ENCODE assay signal across 20 cellular contexts in the genomic region with DNA sequence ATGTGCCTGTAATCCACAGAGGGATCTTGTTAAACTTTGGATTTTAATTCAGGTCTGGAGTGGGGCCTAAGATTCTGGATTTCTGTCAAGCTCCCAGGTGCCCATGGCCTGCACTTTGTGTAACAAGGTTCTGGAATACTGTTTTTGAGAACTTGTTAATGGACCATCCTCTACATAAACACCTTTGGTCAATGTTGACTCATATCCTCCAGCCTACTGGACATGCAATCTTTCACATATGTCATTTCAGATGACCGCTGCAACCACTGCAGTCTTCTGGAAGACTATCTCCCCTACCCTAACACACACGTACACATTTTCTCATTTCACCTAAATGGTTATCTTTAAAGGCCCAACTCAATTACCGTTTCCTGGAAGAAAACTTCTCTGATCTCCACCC.
A peak's percentile ranks its signal among the peaks of the same experiment; 100 is the strongest.
DNase-seq lines count a peak whose midpoint lies in the region; ATAC-seq and TF ChIP-seq lines count a peak whose summit lies in the region.
"Had no signal": no experiment of that assay in that cellular context is flagged by ENCODE, and none has a peak within 500 bp of the region (broad histone marks: within the 10 kb centered on the region; RNA-seq: fewer than 3 reads in every experiment).

No MANE protein-coding gene starts in this region.

- no peaks in the 10 kb centered on the region for H3K4me1 ChIP-seq in mucosa of descending colon (ENCODE audit: low read depth)
- H3K4me1 ChIP-seq: BE2C had no signal

- TF ChIP-seq CTCF in mucosa of descending colon (IDR thresholded peaks at IDR 0.05) = no peak

- DNase-seq in LHCN-M2 (ENCODE audit: low read depth) = peak; percentile 26
- peak; percentile 62 for DNase-seq in amniotic epithelial cell (ENCODE audit: low read depth)
- peak; percentile 47 for DNase-seq in iris pigment epithelial cell (ENCODE audit: low read depth)
- no peak for DNase-seq in mucosa of descending colon
- DNase-seq in effector CD8-positive, alpha-beta T cell (lab: John Stamatoyannopoulos, UW) = no peak
- no peak for DNase-seq in NCI-H748 treated with DMSO at 0.1 percent for 48 hours (lab: John Stamatoyannopoulos, UW)
- no peak for DNase-seq in activated CD4-positive, alpha-beta T cell treated with anti-CD3 and anti-CD28 coated beads, Interleukin-2, amount 50 U/mL, for 1 hour
- DNase-seq: BE2C; EL; Kasumi-1; MM.1S; NCI-H1092; NCI-H1436 treated with DMSO at 0.1 percent for 48 hours; NCI-H1930; NCI-H2227 treated with DMSO at 0.1 percent for 48 hours; NCI-H510A; NK-92 treated with Interleukin-12 subunit alpha and Interleukin-12 subunit beta, amount 100 ng/mL, for 24 hours had no signal

- H3K9me3 ChIP-seq in mucosa of descending colon = no peaks in the 10 kb centered on the region
- H3K9me3 ChIP-seq: BE2C, HAP-1, SJSA1 had no signal

- no peak overlapping the region for H3K4me3 ChIP-seq in mucosa of descending colon
- H3K4me3 ChIP-seq: HAP-1, SJSA1 had no signal

- intact Hi-C loops in mucosa of descending colon (cut with DNase I, micrococcal nuclease) = no loop called here

- ATAC-seq in mucosa of descending colon (peak; percentile 31), HG03039 (IDR thresholded peaks at IDR 0.05; ENCODE audit: unreplicated experiment) (no peak)

- peaks cover 4% of the 10 kb centered on the region for H3K36me3 ChIP-seq in mucosa of descending colon (ENCODE audit: low read depth)
- H3K36me3 ChIP-seq: BE2C, HAP-1 had no signal

Comparison
In these comparisons a context has a peak if more than half of its experiments do, and no peak if none do; other contexts are left out.
1. DNase-seq: peak in LHCN-M2 (single experiment), amniotic epithelial cell (single experiment) and iris pigment epithelial cell (single experiment); none in mucosa of descending colon (0 of 3), effector CD8-positive, alpha-beta T cell (single experiment), NCI-H748 treated with DMSO at 0.1 percent for 48 hours (single experiment) and activated CD4-positive, alpha-beta T cell treated with anti-CD3 and anti-CD28 coated beads, Interleukin-2, amount 50 U/mL, for 1 hour (single experiment).